ENCODE assay signal across 1 cellular context in genomic region chr3:153161138-153161713, GRCh38.
TF ChIP-seq lines count a peak whose summit lies in the region.

No MANE protein-coding gene starts in this region.

TF ChIP-seq in K562, 482 proteins besides CTCF, POLR2A, EP300 and RAD21 (continued from another document and continues in another):
- no peak for TF ChIP-seq MGA (IDR thresholded peaks at IDR 0.05)
- peak in 1 of 2 experiments; percentile 81; a peak in 2 of 4 replicates for TF ChIP-seq MAZ (CRISPR knock-in tag; conservative IDR thresholded peaks at IDR 0.05 in 1 of 2, IDR thresholded peaks at IDR 0.05 in 1 of 2)
- TF ChIP-seq MIER1 (IDR thresholded peaks at IDR 0.05; ENCODE audit: low read depth): no peak
- TF ChIP-seq MYNN (IDR thresholded peaks at IDR 0.05): no peak; the same call in 1 of the 2 replicates
- no peak for TF ChIP-seq MYNN (CRISPR knock-in tag; IDR thresholded peaks at IDR 0.05)
- TF ChIP-seq FOXK2 (conservative IDR thresholded peaks at IDR 0.05 in 1 of 2, IDR thresholded peaks at IDR 0.05 in 1 of 2; ENCODE audit: low read depth in 2 of 2): peak in 1 of 2 experiments; percentile 71; a peak in 3 of 4 replicates
- TF ChIP-seq ZNF75A (CRISPR knock-in tag; IDR thresholded peaks at IDR 0.05): no peak
- peak; percentile 73 for TF ChIP-seq CHD2 (IDR thresholded peaks at IDR 0.05; ENCODE audit: low read depth, low read length)
- no peak for TF ChIP-seq MTA3 (IDR thresholded peaks at IDR 0.05; ENCODE audit: borderline replicate concordance)
- TF ChIP-seq BHLHE40 (IDR thresholded peaks at IDR 0.05; ENCODE audit: low read length): no peak
- no peak for TF ChIP-seq IRF1 (CRISPR knock-in tag; IDR thresholded peaks at IDR 0.05; ENCODE audit: borderline replicate concordance)
- peak; percentile 88 for TF ChIP-seq RBM25 (IDR thresholded peaks at IDR 0.05; ENCODE audit: low read depth, low read length, severe bottlenecking)
- no peak for TF ChIP-seq ZNF239 (CRISPR knock-in tag; IDR thresholded peaks at IDR 0.05)
- TF ChIP-seq ZSCAN32 (CRISPR knock-in tag; IDR thresholded peaks at IDR 0.05): no peak
- no peak for TF ChIP-seq CLOCK (CRISPR knock-in tag; IDR thresholded peaks at IDR 0.05; ENCODE audit: borderline replicate concordance)
- TF ChIP-seq ZNF592 (IDR thresholded peaks at IDR 0.05): no peak
- TF ChIP-seq CGGBP1 (CRISPR knock-in tag; IDR thresholded peaks at IDR 0.05): no peak
- no peak for TF ChIP-seq ZBTB1 (CRISPR knock-in tag; IDR thresholded peaks at IDR 0.05; ENCODE audit: borderline replicate concordance, low read depth)
- TF ChIP-seq RBM17 (IDR thresholded peaks at IDR 0.05; ENCODE audit: borderline replicate concordance, low read depth, low read length): no peak
- TF ChIP-seq ZNF41 (CRISPR knock-in tag; conservative IDR thresholded peaks at IDR 0.05): no peak
- TF ChIP-seq ARID4B (CRISPR knock-in tag; IDR thresholded peaks at IDR 0.05): no peak
- TF ChIP-seq PTBP1 (IDR thresholded peaks at IDR 0.05; ENCODE audit: low read depth, low read length): 0 out of 2 replicates have a peak, but pooled peaks have one; percentile 1
- TF ChIP-seq SIN3A (IDR thresholded peaks at IDR 0.05; ENCODE audit: borderline replicate concordance in 2 of 2, control insufficient read depth in 1 of 2, low read depth in 2 of 2, low read length in 2 of 2): peak; percentile 60 to 94; a peak in 2 of 4 replicates
- TF ChIP-seq ZNF77 (CRISPR knock-in tag; IDR thresholded peaks at IDR 0.05): no peak
- no peak for TF ChIP-seq THAP12 (CRISPR knock-in tag; IDR thresholded peaks at IDR 0.05)
- no peak for TF ChIP-seq ARID2 (IDR thresholded peaks at IDR 0.05)
- no peak for TF ChIP-seq C11orf30 (IDR thresholded peaks at IDR 0.05; ENCODE audit: low read depth)
- TF ChIP-seq XRCC4 (IDR thresholded peaks at IDR 0.05; ENCODE audit: extremely low read depth, insufficient read depth, insufficient read length): no peak
